ENCODE assay signal across 1 cellular context in the genomic region with DNA sequence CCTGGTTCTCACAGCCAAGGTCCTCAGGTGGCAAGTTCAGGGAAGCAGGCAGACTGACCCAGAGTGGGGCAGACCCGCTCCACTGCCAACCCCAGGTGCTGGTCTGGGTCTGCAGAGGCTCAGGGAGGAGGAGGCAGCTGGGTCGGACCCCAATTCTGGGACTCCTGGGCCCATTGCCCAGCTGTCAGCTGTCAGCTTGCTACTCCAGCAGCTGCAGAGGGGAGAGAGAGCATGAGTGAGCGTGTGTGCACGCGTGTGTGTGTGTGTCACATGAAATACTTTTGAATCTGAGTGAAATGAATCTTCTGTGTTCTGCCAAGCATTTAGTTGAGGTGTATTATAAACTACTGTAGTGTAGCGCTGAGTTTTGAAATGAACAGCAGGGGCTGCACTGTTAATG.
TF ChIP-seq lines count a peak whose summit lies in the region.

No MANE protein-coding gene starts in this region.

TF ChIP-seq in HepG2, 621 proteins besides CTCF, POLR2A, EP300 and RAD21:
- TF ChIP-seq RBM22 (optimal IDR thresholded peaks at IDR 0.05; ENCODE audit: low read length) (peak; percentile 34), ZNF891 (CRISPR knock-in tag; IDR thresholded peaks at IDR 0.05) (no peak)
